ENCODE assay signal across 8 cellular contexts in the genomic region with DNA sequence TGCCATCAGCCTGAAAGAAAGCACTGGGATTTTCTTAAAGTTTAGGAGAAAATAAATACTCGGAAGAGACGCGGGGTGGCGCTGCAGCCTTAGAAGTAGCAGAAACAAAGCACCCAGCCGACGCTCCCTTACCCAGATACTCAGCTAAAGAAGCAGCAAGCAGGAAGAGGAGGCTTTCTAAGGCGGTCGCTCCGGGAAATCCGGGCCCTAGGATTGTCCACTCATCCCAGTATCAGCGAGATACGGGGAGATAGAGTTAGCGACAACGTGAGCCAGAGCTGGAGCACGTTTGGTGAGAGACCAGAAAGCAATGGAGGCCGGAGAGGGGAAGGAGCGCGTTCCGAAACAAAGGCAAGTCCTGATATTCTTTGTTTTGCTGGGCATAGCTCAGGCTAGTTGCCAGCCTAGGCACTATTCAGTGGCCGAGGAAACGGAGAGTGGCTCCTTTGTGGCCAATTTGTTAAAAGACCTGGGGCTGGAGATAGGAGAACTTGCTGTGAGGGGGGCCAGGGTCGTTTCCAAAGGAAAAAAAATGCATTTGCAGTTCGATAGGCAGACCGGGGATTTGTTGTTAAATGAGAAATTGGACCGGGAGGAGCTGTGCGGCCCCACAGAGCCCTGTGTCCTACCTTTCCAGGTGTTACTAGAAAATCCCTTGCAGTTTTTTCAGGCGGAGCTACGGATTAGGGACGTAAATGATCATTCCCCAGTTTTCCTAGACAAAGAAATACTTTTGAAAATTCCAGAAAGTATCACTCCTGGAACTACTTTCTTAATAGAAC. TPM values are rescaled to one million over a fixed set of nuclear protein-coding genes. Genes with fewer than 3 reads are reported as not detected.
DNase-seq lines count a peak whose midpoint lies in the region; ATAC-seq and TF ChIP-seq lines count a peak whose summit lies in the region.

A gene (plus strand): TSS at position 135 of the 782 bp plus-strand sequence. CDS start 176 bp downstream, at position 311.

- H3K36me3 Mint-ChIP-seq in progenitor cell of endocrine pancreas (ENCODE audit: insufficient read depth), result peaks cover 40% of the 10 kb centered on the region

- H3K27ac ChIP-seq in AG04450 (ENCODE audit: low read depth, low read length) (no peak within 1 kb of the TSS), SK-N-MC (peak within 1 kb of the TSS; percentile 59; the same call in 1 of the 2 replicates), gastroesophageal sphincter (no peak within 1 kb of the TSS), aorta (ENCODE audit: low read depth in 1 of 2, low read length in 2 of 2) (no peak within 1 kb of the TSS)

- no peaks in the 10 kb centered on the region for H3K27me3 Mint-ChIP-seq in progenitor cell of endocrine pancreas

- H3K4me1 Mint-ChIP-seq in progenitor cell of endocrine pancreas (ENCODE audit: low read depth), result no peaks in the 10 kb centered on the region

- POLR2A ChIA-PET in AG04450 (lab: Yijun Ruan, JAX), result no interaction called here

- H3K4me3 ChIP-seq in AG04450 (ENCODE audit: low read depth, low read length), result peak within 1 kb of the TSS; percentile 37
- H3K4me3 ChIP-seq in SK-N-MC, result peak within 1 kb of the TSS; percentile 95
- peak within 1 kb of the TSS in 1 of 2 donors; percentile 38 for H3K4me3 ChIP-seq in gastroesophageal sphincter
- peak within 1 kb of the TSS in 1 of 2 donors; percentile 1 for H3K4me3 ChIP-seq in aorta (ENCODE audit: low read length in 2 of 2)

- TF ChIP-seq POLR2A in gastroesophageal sphincter (IDR thresholded peaks at IDR 0.05), result no peak

- TF ChIP-seq CTCF in AG04450 (IDR thresholded peaks at IDR 0.05; ENCODE audit: low read depth, low read length), result peak; percentile 16; the same call in 1 of the 2 replicates
- TF ChIP-seq CTCF in gastroesophageal sphincter (IDR thresholded peaks at IDR 0.05), result peak in 1 of 4 experiments; percentile 40
- TF ChIP-seq CTCF in progenitor cell of endocrine pancreas (IDR thresholded peaks at IDR 0.05; ENCODE audit: unreplicated experiment), result peak; percentile 78

- peak; percentile 40; the same call in 1 of the 2 replicates for TF ChIP-seq RAD21 in Ishikawa (IDR thresholded peaks at IDR 0.05; ENCODE audit: low read depth)

- H3K36me3 ChIP-seq in SK-N-MC (ENCODE audit: insufficient read depth, low read length) (peaks cover 13% of the 10 kb centered on the region), gastroesophageal sphincter (no peaks in the 10 kb centered on the region), aorta (ENCODE audit: control insufficient read depth in 1 of 2, insufficient read depth in 2 of 2, low read length in 1 of 2) (no peaks in the 10 kb centered on the region)

- peaks cover 20% of the 10 kb centered on the region for H3K9me3 ChIP-seq in AG04450 (ENCODE audit: control insufficient read depth, insufficient read depth, low read length)
- H3K9me3 ChIP-seq in SK-N-MC (ENCODE audit: low read depth, low read length), result peaks cover 4% of the 10 kb centered on the region; the same call in 1 of the 2 replicates
- H3K9me3 ChIP-seq in gastroesophageal sphincter, result peaks cover 0 to 82% (median 0%) of the 10 kb centered on the region in 3 donors
- H3K9me3 ChIP-seq in aorta (ENCODE audit: control insufficient read depth, low read length), result peaks cover 13% of the 10 kb centered on the region

- peak within 1 kb of the TSS; percentile 89 for H3K4me3 Mint-ChIP-seq in progenitor cell of endocrine pancreas (ENCODE audit: low read depth)

- CTCF ChIA-PET in AG04450 (lab: Charles Lee), result interaction anchor here (1.4 kb wide), 1 partner anchor 463 kb away, joined by 4 read pairs; no protein-coding TSS in a partner anchor

- intact Hi-C loops in aorta (cut with DNase I), result no loop called here

- 17 to 21% methylated on average over 18 to 22 of the region's 29 CpGs for WGBS in gastroesophageal sphincter (ENCODE audit: low coverage in 1 of 2), 2 donors
- WGBS in aorta, 2 donors, result 9 to 11% methylated on average over 29 of the region's 29 CpGs

- DNase-seq in AG04450 (ENCODE audit: low read depth, low spot score) (no peak), SK-N-MC (ENCODE audit: low read depth, low spot score) (peak; percentile 81), progenitor cell of endocrine pancreas (ENCODE audit: low spot score, unreplicated experiment) (peak; percentile 49), cerebellar nuclear complex (lab: John Stamatoyannopoulos, UW) (no peak), aorta (no peak)

- peak within 1 kb of the TSS; percentile 94 for H3K9ac ChIP-seq in SK-N-MC (ENCODE audit: insufficient read length)

- no peaks in the 10 kb centered on the region for H3K4me1 ChIP-seq in gastroesophageal sphincter
- no peaks in the 10 kb centered on the region for H3K4me1 ChIP-seq in aorta (ENCODE audit: control insufficient read depth in 1 of 2, insufficient read depth in 2 of 2, low read length in 2 of 2)

- H3K27me3 ChIP-seq in AG04450 (ENCODE audit: control insufficient read depth, insufficient read depth, low read length) (no peaks in the 10 kb centered on the region), gastroesophageal sphincter (peaks cover 45% of the 10 kb centered on the region), aorta (ENCODE audit: control insufficient read depth in 1 of 2, insufficient read depth in 2 of 2, low read length in 1 of 2) (no peaks in the 10 kb centered on the region)

- no peak for TF ChIP-seq EP300 in Ishikawa (IDR thresholded peaks at IDR 0.05; ENCODE audit: borderline replicate concordance)
- no peak for TF ChIP-seq EP300 in gastroesophageal sphincter (IDR thresholded peaks at IDR 0.05)

- ATAC-seq in gastroesophageal sphincter (peak; percentile 55), GM18870 (IDR thresholded peaks at IDR 0.05; ENCODE audit: unreplicated experiment) (no peak), aorta (ENCODE audit: low FRiP score) (no peak)

- H3K9me3 Mint-ChIP-seq in progenitor cell of endocrine pancreas (ENCODE audit: low read depth), result peaks cover 33% of the 10 kb centered on the region

- peak within 1 kb of the TSS; percentile 100 for H3K27ac Mint-ChIP-seq in progenitor cell of endocrine pancreas

TF ChIP-seq in Ishikawa, 13 proteins besides CTCF, POLR2A, EP300 and RAD21:
- TF ChIP-seq, protein P1, sequence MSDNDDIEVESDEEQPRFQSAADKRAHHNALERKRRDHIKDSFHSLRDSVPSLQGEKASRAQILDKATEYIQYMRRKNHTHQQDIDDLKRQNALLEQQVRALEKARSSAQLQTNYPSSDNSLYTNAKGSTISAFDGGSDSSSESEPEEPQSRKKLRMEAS (IDR thresholded peaks at IDR 0.05), result no peak
- TF ChIP-seq TAF1 (IDR thresholded peaks at IDR 0.05; ENCODE audit: low read depth), result no peak
- TF ChIP-seq FOXM1 (IDR thresholded peaks at IDR 0.05; ENCODE audit: borderline replicate concordance, low read depth), result no peak
- TF ChIP-seq, protein P2, sequence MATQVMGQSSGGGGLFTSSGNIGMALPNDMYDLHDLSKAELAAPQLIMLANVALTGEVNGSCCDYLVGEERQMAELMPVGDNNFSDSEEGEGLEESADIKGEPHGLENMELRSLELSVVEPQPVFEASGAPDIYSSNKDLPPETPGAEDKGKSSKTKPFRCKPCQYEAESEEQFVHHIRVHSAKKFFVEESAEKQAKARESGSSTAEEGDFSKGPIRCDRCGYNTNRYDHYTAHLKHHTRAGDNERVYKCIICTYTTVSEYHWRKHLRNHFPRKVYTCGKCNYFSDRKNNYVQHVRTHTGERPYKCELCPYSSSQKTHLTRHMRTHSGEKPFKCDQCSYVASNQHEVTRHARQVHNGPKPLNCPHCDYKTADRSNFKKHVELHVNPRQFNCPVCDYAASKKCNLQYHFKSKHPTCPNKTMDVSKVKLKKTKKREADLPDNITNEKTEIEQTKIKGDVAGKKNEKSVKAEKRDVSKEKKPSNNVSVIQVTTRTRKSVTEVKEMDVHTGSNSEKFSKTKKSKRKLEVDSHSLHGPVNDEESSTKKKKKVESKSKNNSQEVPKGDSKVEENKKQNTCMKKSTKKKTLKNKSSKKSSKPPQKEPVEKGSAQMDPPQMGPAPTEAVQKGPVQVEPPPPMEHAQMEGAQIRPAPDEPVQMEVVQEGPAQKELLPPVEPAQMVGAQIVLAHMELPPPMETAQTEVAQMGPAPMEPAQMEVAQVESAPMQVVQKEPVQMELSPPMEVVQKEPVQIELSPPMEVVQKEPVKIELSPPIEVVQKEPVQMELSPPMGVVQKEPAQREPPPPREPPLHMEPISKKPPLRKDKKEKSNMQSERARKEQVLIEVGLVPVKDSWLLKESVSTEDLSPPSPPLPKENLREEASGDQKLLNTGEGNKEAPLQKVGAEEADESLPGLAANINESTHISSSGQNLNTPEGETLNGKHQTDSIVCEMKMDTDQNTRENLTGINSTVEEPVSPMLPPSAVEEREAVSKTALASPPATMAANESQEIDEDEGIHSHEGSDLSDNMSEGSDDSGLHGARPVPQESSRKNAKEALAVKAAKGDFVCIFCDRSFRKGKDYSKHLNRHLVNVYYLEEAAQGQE (IDR thresholded peaks at IDR 0.05; ENCODE audit: low read depth), result no peak
- TF ChIP-seq, protein P3, sequence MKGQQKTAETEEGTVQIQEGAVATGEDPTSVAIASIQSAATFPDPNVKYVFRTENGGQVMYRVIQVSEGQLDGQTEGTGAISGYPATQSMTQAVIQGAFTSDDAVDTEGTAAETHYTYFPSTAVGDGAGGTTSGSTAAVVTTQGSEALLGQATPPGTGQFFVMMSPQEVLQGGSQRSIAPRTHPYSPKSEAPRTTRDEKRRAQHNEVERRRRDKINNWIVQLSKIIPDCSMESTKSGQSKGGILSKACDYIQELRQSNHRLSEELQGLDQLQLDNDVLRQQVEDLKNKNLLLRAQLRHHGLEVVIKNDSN (IDR thresholded peaks at IDR 0.05), result no peak
- TF ChIP-seq ZBTB7A (IDR thresholded peaks at IDR 0.05; ENCODE audit: low read depth), result no peak
- no peak for TF ChIP-seq TEAD4 (IDR thresholded peaks at IDR 0.05)
- no peak for TF ChIP-seq YY1 (IDR thresholded peaks at IDR 0.05; ENCODE audit: low read depth)
- TF ChIP-seq NFIC (IDR thresholded peaks at IDR 0.05), result no peak
- no peak for TF ChIP-seq TCF12 (IDR thresholded peaks at IDR 0.05; ENCODE audit: low read depth)
- no peak for TF ChIP-seq CREB1 (IDR thresholded peaks at IDR 0.05; ENCODE audit: low read depth)
- no peak for TF ChIP-seq CEBPB (IDR thresholded peaks at IDR 0.05)
- no peak for TF ChIP-seq EGR1 (IDR thresholded peaks at IDR 0.05)

RNA-seq across cellular contexts. Expression of the gene that starts here (rescaled TPM):
- 0.86 and 1.1 TPM in 2 replicates for polyA plus RNA-seq in AG04450 (2011; rRNA removed)
- polyA minus RNA-seq in AG04450 (2011; rRNA and poly(A)+ RNA removed), result 0.91 and 2.8 TPM in 2 replicates
- total RNA-seq in gastroesophageal sphincter, result 1 to 10 TPM; 1.4 to 3.0 (median 1.9) TPM
- 75.5 and 80.4 TPM in 2 replicates for total RNA-seq in progenitor cell of endocrine pancreas
- total RNA-seq in aorta, result 1 to 10 TPM; 3.1 to 4.1 TPM
- 1 to 10 TPM in 1 of 2 donors, under 1 TPM in 1; 0.50 to 2.6 TPM for polyA plus RNA-seq in aorta

Comparison
In these comparisons a context has a peak if more than half of its experiments do, and no peak if none do; other contexts are left out.
1. RNA of the gene that starts here (total RNA-seq): 75.5 to 80.4 TPM in progenitor cell of endocrine pancreas; 3.1 to 4.1 TPM in aorta and 1.4 to 3.0 TPM in gastroesophageal sphincter; every median in the first group is over 10 times any median in the second.
2. DNase-seq: peak in SK-N-MC (single experiment) and progenitor cell of endocrine pancreas (single experiment); none in AG04450 (single experiment), cerebellar nuclear complex (0 of 2) and aorta (0 of 2).